ENCODE assay signal across 8 cellular contexts in the genomic region with DNA sequence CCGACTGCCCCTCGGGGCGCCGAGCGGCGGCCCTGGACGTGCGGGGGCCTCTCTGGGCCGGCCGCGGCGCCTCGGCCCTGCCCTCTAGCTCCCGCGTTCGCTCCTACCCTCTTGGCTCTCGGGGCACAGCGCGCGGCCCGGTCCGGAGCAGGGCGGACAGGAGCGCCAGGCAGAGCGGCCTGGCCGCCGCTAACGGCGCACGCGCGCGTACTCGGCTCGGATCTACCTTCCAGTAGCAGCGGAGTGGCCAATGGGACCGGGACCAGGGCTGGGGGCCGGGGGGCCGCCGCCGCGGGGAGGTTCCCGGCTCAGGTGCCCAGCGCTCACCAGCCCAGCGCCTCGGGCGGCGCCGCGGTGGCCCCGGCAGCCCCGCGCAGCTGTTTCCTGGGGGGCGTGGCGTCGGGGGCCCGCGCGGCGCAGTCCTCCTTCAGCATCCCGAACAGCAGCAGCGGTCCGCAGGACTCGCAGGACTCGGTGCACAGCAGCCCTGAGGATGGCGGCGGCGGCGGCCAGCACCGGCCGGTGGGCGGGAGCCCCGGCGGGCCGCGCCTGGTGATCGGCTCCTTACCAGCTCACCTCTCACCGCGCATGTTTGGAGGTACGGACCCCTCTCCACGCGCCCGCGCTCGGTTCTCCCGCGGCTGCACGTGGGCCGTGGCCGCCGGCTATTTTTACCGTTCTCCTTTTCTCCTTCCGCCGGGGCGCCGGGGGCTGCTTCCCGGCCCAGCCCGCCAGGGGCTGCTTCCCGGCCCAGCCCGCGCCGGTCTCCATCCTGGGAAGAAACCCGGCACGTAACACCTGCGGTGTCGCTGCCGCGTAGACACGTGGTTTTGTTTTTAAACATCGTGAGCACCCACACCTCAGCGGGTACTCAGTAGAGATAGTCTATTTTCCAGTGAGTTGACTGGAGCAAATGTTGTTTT.
DNase-seq lines count a peak whose midpoint lies in the region; ATAC-seq and FAIRE-seq lines count a peak whose summit lies in the region.
"Not testable (repeated sequence)": the region's sequence is repeated elsewhere in the genome, so short reads cannot be mapped to it uniquely, and the experiment has no call there.

No MANE protein-coding gene starts in this region.

- DNase-seq in AG08396 (ENCODE audit: low spot score), result peak; percentile 72
- peak; percentile 51 for DNase-seq in NCI-H345 (lab: John Stamatoyannopoulos, UW)
- DNase-seq in activated CD4-positive, CD25-positive, alpha-beta regulatory T cell treated with anti-CD3 and anti-CD28 coated beads, Interleukin-2, amount 50 U/mL, for 72 hours, result peak; percentile 60
- DNase-seq in cerebellum (ENCODE audit: low spot score), result peak; percentile 24
- DNase-seq in islet precursor cell, result peak; percentile 87
- DNase-seq in small intestine, result peak; percentile 44

- 0 to 1% (median 0%) methylated on average over 53 to 104 of the region's 111 CpGs for WGBS in small intestine, 3 donors

- H3K27me3 ChIP-seq in small intestine (ENCODE audit: control insufficient read depth in 2 of 2, insufficient read depth in 2 of 2, low read length in 2 of 2), result not testable (repeated sequence)

- ATAC-seq in GM19025 (IDR thresholded peaks at IDR 0.05; ENCODE audit: low read depth, unreplicated experiment) (peak; percentile 72), HG03139 (IDR thresholded peaks at IDR 0.05; ENCODE audit: unreplicated experiment) (peak; percentile 65)

- H3K27ac ChIP-seq in small intestine (ENCODE audit: low read depth in 1 of 2, low read length in 1 of 2), result peak overlapping the region; percentile 78 to 91

- H3K4me1 ChIP-seq in small intestine (ENCODE audit: control insufficient read depth in 2 of 2, insufficient read depth in 1 of 2, low read depth in 1 of 2, low read length in 1 of 2), result not testable (repeated sequence)

- not testable (repeated sequence) for H3K9me3 ChIP-seq in small intestine (ENCODE audit: control insufficient read depth, low read depth)

- not testable (repeated sequence) for H3K36me3 ChIP-seq in small intestine (ENCODE audit: control insufficient read depth in 2 of 2, insufficient read depth in 2 of 2, low read length in 2 of 2)

- H3K4me3 ChIP-seq in small intestine (ENCODE audit: low read depth in 1 of 2, low read length in 2 of 2), result peak overlapping the region; percentile 73 to 78

- not testable (repeated sequence) for FAIRE-seq in small intestine (lab: Jason Lieb, UNC)

Comparison
In these comparisons a context has a peak if more than half of its experiments do, and no peak if none do; other contexts are left out.
1. Peak in every context shown above with its lines: DNase-seq, ATAC-seq, H3K4me3 ChIP-seq and H3K27ac ChIP-seq.
2. DNase-seq: peak in every context shown above with its lines; median percentile 87 in islet precursor cell; 72 in AG08396; 60 in activated CD4-positive, CD25-positive, alpha-beta regulatory T cell treated with anti-CD3 and anti-CD28 coated beads, Interleukin-2, amount 50 U/mL, for 72 hours; 51 in NCI-H345; 44 in small intestine; 24 in cerebellum.